Comparison of ENCODE assay signal across 18 cellular contexts in the genomic region with DNA sequence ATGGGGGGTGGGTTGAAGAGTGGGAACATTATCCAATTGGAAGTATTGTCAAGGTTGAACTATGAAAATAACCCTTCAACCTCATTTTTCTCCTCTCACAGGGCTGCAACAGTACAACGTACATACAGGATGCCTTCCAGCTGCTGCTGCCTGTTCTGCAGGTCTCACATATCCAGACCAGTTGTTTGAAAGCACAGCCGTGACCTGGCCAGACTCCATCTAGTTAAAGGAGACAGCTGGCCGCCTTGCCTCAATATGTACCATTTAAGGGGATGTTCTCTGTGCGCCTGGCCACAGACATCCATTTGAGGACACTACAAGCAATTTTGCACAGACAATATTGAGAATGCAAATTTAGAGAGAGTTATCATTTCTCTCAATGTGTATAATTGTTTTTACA.
A peak's percentile ranks its signal among the peaks of the same experiment; 100 is the strongest.
DNase-seq lines count a peak whose midpoint lies in the region; ATAC-seq and TF ChIP-seq lines count a peak whose summit lies in the region.
"Had no signal": no experiment of that assay in that cellular context is flagged by ENCODE, and none has a peak within 500 bp of the region (broad histone marks: within the 10 kb centered on the region; RNA-seq: fewer than 3 reads in every experiment).

No MANE protein-coding gene starts in this region.

- WGBS in esophagus squamous epithelium, 2 donors: 63 to 73% methylated on average over 4 of the region's 4 CpGs

- H3K9me3 Mint-ChIP-seq in nephron (no peaks in the 10 kb centered on the region), GM23338 (no peaks in the 10 kb centered on the region)
- H3K9me3 Mint-ChIP-seq: memory B cell had no signal

- H3K27me3 ChIP-seq in BE2C (no peaks in the 10 kb centered on the region), GM23338 (ENCODE audit: insufficient read depth) (no peaks in the 10 kb centered on the region), esophagus squamous epithelium (no peaks in the 10 kb centered on the region)

- H3K36me3 Mint-ChIP-seq in nephron (ENCODE audit: low read depth): peaks cover 35% of the 10 kb centered on the region
- no peaks in the 10 kb centered on the region for H3K36me3 Mint-ChIP-seq in GM23338 (ENCODE audit: low read depth)
- H3K36me3 Mint-ChIP-seq: memory B cell had no signal

- H3F3A ChIP-seq in GM23338 (replicated peaks; ENCODE audit: low read depth): no peaks in the 10 kb centered on the region

- H3K4me1 Mint-ChIP-seq in nephron (peaks cover 30% of the 10 kb centered on the region), GM23338 (0 out of 3 replicates have a peak, but pooled peaks cover 2% of the 10 kb centered on the region)

- no peak overlapping the region for H2AFZ ChIP-seq in GM23338

- no peaks in the 10 kb centered on the region for H3K9me2 ChIP-seq in GM23338 (ENCODE audit: insufficient read depth)

- DNase-seq in BE2C (peak; percentile 76), NCI-H2196 treated with DMSO at 0.1 percent for 48 hours (lab: John Stamatoyannopoulos, UW; ENCODE audit: unreplicated experiment) (peak; percentile 77), fibroblast of villous mesenchyme (ENCODE audit: low read depth) (peak; percentile 79), NAMALWA (ENCODE audit: low spot score) (no peak), GM23338 (ENCODE audit: low spot score) (no peak), esophagus squamous epithelium (lab: John Stamatoyannopoulos, UW) (no peak), Ammon's horn (ENCODE audit: low spot score) (no peak)
- DNase-seq: activated CD4-positive, alpha-beta T cell treated with anti-CD3 and anti-CD28 coated beads, Interleukin-2, amount 50 U/mL, for 4 hours; dermis blood vessel endothelial cell; DMS79 treated with DMSO at 0.1 percent for 48 hours; H7; NCI-H1436; NK-92 treated with Interleukin-12 subunit alpha and Interleukin-12 subunit beta, amount 100 ng/mL, for 24 hours; occipital lobe; stimulated activated CD4-positive, alpha-beta T cell treated with anti-CD3 and anti-CD28 coated beads, Interleukin-12 subunit alpha, Interleukin-12 subunit beta, amount 100 ng/mL, for 4 hours had no signal

- TF ChIP-seq POLR2A in esophagus squamous epithelium (IDR thresholded peaks at IDR 0.05): no peak

- TF ChIP-seq CTCF in BE2C (IDR thresholded peaks at IDR 0.05; ENCODE audit: low read depth, low read length): no peak
- TF ChIP-seq CTCF in fibroblast of villous mesenchyme (IDR thresholded peaks at IDR 0.05; ENCODE audit: insufficient read depth, low read depth, low read length): no peak
- TF ChIP-seq CTCF in nephron (IDR thresholded peaks at IDR 0.05; ENCODE audit: unreplicated experiment in 3 of 3): no peak
- TF ChIP-seq CTCF in GM23338 (conservative IDR thresholded peaks at IDR 0.05; ENCODE audit: low read depth in 2 of 2): no peak
- no peak for TF ChIP-seq CTCF in esophagus squamous epithelium (IDR thresholded peaks at IDR 0.05)

- H3K4me1 ChIP-seq in BE2C: peaks cover 10% of the 10 kb centered on the region
- H3K4me1 ChIP-seq in GM23338 (ENCODE audit: insufficient read depth): no peaks in the 10 kb centered on the region
- peaks cover 0 to 14% (median 0%) of the 10 kb centered on the region in 3 donors for H3K4me1 ChIP-seq in esophagus squamous epithelium

- no peaks in the 10 kb centered on the region for H3K27me3 Mint-ChIP-seq in nephron (ENCODE audit: low read depth)
- no peaks in the 10 kb centered on the region for H3K27me3 Mint-ChIP-seq in GM23338 (ENCODE audit: insufficient read depth, low read depth, poor library complexity)
- H3K27me3 Mint-ChIP-seq: memory B cell had no signal

- H3K27ac ChIP-seq in GM23338 (ENCODE audit: low read depth) (no peak overlapping the region), esophagus squamous epithelium (peak overlapping the region in 2 of 4 donors; percentile 64 to 67)

- no peak overlapping the region for H3K4me3 Mint-ChIP-seq in nephron
- no peak overlapping the region for H3K4me3 Mint-ChIP-seq in GM23338
- H3K4me3 Mint-ChIP-seq: memory B cell had no signal

- no peaks in the 10 kb centered on the region for H3K36me3 ChIP-seq in BE2C
- no peaks in the 10 kb centered on the region for H3K36me3 ChIP-seq in GM23338 (ENCODE audit: insufficient read depth)
- peaks cover 0 to 76% (median 5%) of the 10 kb centered on the region in 3 donors for H3K36me3 ChIP-seq in esophagus squamous epithelium

- no peaks in the 10 kb centered on the region for H3K79me2 ChIP-seq in GM23338 (replicated peaks; ENCODE audit: insufficient read depth)

- ATAC-seq in GM23338: no peak
- ATAC-seq: K562 had no signal

- no peak overlapping the region for H3K4me3 ChIP-seq in BE2C (ENCODE audit: low read depth, low read length)
- no peak overlapping the region for H3K4me3 ChIP-seq in fibroblast of villous mesenchyme (ENCODE audit: low read depth, low read length)
- H3K4me3 ChIP-seq in GM23338: no peak overlapping the region
- H3K4me3 ChIP-seq in esophagus squamous epithelium: no peak overlapping the region
- H3K4me3 ChIP-seq: K562 had no signal

- peaks cover 4% of the 10 kb centered on the region; the same call in 1 of the 2 replicates for H4K20me1 ChIP-seq in GM23338 (replicated peaks; ENCODE audit: insufficient read depth)

- H3K27ac Mint-ChIP-seq in nephron (peak overlapping the region; percentile 75 to 90 (median 88)), GM23338 (no peak overlapping the region)
- H3K27ac Mint-ChIP-seq: memory B cell had no signal

- no peak overlapping the region for H3K4me2 ChIP-seq in GM23338

- intact Hi-C loops in esophagus squamous epithelium (cut with DNase I): no loop called here

- H3K9me3 ChIP-seq in BE2C: no peaks in the 10 kb centered on the region
- H3K9me3 ChIP-seq in esophagus squamous epithelium: no peaks in the 10 kb centered on the region

TF ChIP-seq in GM23338, 12 proteins besides CTCF, POLR2A, EP300 and RAD21:
- TF ChIP-seq, protein P1, sequence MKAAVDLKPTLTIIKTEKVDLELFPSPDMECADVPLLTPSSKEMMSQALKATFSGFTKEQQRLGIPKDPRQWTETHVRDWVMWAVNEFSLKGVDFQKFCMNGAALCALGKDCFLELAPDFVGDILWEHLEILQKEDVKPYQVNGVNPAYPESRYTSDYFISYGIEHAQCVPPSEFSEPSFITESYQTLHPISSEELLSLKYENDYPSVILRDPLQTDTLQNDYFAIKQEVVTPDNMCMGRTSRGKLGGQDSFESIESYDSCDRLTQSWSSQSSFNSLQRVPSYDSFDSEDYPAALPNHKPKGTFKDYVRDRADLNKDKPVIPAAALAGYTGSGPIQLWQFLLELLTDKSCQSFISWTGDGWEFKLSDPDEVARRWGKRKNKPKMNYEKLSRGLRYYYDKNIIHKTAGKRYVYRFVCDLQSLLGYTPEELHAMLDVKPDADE (IDR thresholded peaks at IDR 0.05): no peak
- no peak for TF ChIP-seq JUNB (IDR thresholded peaks at IDR 0.05; ENCODE audit: unreplicated experiment)
- TF ChIP-seq, protein P2, sequence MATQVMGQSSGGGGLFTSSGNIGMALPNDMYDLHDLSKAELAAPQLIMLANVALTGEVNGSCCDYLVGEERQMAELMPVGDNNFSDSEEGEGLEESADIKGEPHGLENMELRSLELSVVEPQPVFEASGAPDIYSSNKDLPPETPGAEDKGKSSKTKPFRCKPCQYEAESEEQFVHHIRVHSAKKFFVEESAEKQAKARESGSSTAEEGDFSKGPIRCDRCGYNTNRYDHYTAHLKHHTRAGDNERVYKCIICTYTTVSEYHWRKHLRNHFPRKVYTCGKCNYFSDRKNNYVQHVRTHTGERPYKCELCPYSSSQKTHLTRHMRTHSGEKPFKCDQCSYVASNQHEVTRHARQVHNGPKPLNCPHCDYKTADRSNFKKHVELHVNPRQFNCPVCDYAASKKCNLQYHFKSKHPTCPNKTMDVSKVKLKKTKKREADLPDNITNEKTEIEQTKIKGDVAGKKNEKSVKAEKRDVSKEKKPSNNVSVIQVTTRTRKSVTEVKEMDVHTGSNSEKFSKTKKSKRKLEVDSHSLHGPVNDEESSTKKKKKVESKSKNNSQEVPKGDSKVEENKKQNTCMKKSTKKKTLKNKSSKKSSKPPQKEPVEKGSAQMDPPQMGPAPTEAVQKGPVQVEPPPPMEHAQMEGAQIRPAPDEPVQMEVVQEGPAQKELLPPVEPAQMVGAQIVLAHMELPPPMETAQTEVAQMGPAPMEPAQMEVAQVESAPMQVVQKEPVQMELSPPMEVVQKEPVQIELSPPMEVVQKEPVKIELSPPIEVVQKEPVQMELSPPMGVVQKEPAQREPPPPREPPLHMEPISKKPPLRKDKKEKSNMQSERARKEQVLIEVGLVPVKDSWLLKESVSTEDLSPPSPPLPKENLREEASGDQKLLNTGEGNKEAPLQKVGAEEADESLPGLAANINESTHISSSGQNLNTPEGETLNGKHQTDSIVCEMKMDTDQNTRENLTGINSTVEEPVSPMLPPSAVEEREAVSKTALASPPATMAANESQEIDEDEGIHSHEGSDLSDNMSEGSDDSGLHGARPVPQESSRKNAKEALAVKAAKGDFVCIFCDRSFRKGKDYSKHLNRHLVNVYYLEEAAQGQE (IDR thresholded peaks at IDR 0.05; ENCODE audit: unreplicated experiment): no peak
- no peak for TF ChIP-seq EZH2 (IDR thresholded peaks at IDR 0.05; ENCODE audit: low read depth, unreplicated experiment)
- TF ChIP-seq ZNF114 (CRISPR knock-in tag; IDR thresholded peaks at IDR 0.05): no peak

Comparison
In these comparisons a context has a peak if more than half of its experiments do, and no peak if none do; other contexts are left out.
1. DNase-seq: peak in BE2C (single experiment), NCI-H2196 treated with DMSO at 0.1 percent for 48 hours (single experiment) and fibroblast of villous mesenchyme (single experiment); none in NAMALWA (single experiment), GM23338 (single experiment), esophagus squamous epithelium (single experiment) and Ammon's horn (single experiment).